In genomic region chr16:56927471-56927870, GRCh38 we compare ENCODE assay signal across 29 cellular contexts. TPM values are rescaled to one million over a fixed set of nuclear protein-coding genes. Genes with fewer than 3 reads are reported as not detected.
"Had no signal": no experiment of that assay in that cellular context is flagged by ENCODE, and none has a peak within 500 bp of the region (broad histone marks: within the 10 kb centered on the region; RNA-seq: fewer than 3 reads in every experiment).

No MANE protein-coding gene starts in this region.

- DNase-seq: activated CD4-positive, alpha-beta memory T cell treated with anti-CD3 and anti-CD28 coated beads, Interleukin-2, amount 10 ng/mL, durations not matched to agents 7 days and 5 days; activated CD4-positive, alpha-beta T cell treated with anti-CD3 and anti-CD28 coated beads for 1 hour; activated CD4-positive, alpha-beta T cell treated with anti-CD3 and anti-CD28 coated beads for 4 hours; activated CD4-positive, alpha-beta T cell treated with anti-CD3 and anti-CD28 coated beads, Interleukin-2, amount 10 ng/mL, durations not matched to agents 7 days and 5 days; activated CD4-positive, alpha-beta T cell treated with anti-CD3 and anti-CD28 coated beads, Interleukin-2, amount 50 U/mL, for 4 hours; activated CD8-positive, alpha-beta memory T cell treated with anti-CD3 and anti-CD28 coated beads, Interleukin-2, amount 50 U/mL, for 48 hours; activated gamma-delta T cell treated with Interleukin-2 at 50 U/mL for 16 hours; activated naive CD4-positive, alpha-beta T cell treated with anti-CD3 and anti-CD28 coated beads, Interleukin-2, amount 50 U/mL, for 16 hours; activated naive CD4-positive, alpha-beta T cell treated with Interleukin-2 at 50 U/mL for 16 hours; activated T-cell treated with anti-CD3 and anti-CD28 coated beads for 4 hours; activated T-cell treated with anti-CD3 and anti-CD28 coated beads, Interleukin-2, amount 50 U/mL, for 24 hours; activated T-cell treated with anti-CD3 and anti-CD28 coated beads, Interleukin-2, amount 50 U/mL, for 72 hours; amniotic stem cell; anterior cingulate cortex; brain microvascular endothelial cell; dorsolateral prefrontal cortex; effector memory CD4-positive, alpha-beta T cell; endodermal cell; foreskin keratinocyte; gastrocnemius medialis; glutamatergic neuron; heart left ventricle; T-helper 17 cell had no signal

- H3K4me3 ChIP-seq: coronary artery, dorsolateral prefrontal cortex, esophagus muscularis mucosa, gastrocnemius medialis, heart left ventricle had no signal

- H3K27me3 ChIP-seq: brain microvascular endothelial cell, dorsolateral prefrontal cortex, esophagus muscularis mucosa, foreskin keratinocyte, gastrocnemius medialis, heart left ventricle had no signal

- H3K36me3 ChIP-seq: esophagus muscularis mucosa, gastrocnemius medialis, heart left ventricle had no signal

- H3K9me3 ChIP-seq: esophagus muscularis mucosa, gastrocnemius medialis, heart left ventricle had no signal

- H3K27ac ChIP-seq: brain microvascular endothelial cell, coronary artery, dorsolateral prefrontal cortex, esophagus muscularis mucosa, foreskin keratinocyte, gastrocnemius medialis, heart left ventricle had no signal

- H3K4me1 ChIP-seq: foreskin keratinocyte had no signal

RNA-seq across cellular contexts. Expression of gene CETP, which starts 34.3 kb away (rescaled TPM):
- total RNA-seq: activated CD4-positive, alpha-beta memory T cell treated with anti-CD3 and anti-CD28 coated beads, Interleukin-2, amount 10 ng/mL, durations not matched to agents 7 days and 5 days; activated CD4-positive, alpha-beta T cell treated with anti-CD3 and anti-CD28 coated beads, Interleukin-2, amount 10 ng/mL, durations not matched to agents 7 days and 5 days; astrocyte; bronchial epithelial cell; cardiac septum; endodermal cell; epithelial cell of proximal tubule; foreskin keratinocyte; gastrocnemius medialis had no signal
- polyA plus RNA-seq: foreskin keratinocyte had no signal
